In the genomic region with DNA sequence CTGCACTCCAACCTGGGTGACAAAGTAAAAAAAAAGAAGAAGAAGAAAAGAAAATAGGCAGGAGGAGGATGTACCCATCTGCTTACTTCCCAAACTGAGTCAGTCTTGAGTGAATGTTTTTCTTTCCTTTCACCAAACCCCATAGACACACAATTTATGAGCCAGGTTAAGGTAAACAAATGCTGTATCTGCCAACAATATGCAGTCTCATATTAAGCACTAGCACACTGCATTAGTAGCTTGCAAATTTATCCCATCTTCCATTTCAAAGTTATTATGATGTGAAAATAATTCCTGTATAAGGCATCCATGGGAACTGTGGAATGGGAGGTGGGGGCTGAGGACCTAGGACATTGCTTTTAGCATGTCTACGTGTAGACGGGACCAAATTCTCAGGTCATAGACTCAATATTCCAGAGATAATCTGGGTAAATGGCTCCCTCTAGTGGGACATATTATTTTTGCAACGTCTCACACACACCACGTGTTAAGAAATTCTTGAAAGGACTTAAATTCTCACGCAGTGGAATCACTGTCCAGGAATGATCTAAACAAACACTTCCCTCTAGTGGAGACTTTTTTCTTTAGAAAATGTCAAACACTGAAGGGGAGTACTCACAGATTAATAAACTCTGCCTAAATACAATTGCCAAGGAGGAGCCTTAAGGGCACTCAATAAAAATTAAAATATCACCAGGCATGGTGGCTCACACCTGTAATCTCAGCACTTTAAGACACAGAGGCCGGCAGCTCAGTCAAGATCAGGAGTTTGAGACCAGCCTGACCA, we compare ENCODE assay signal across 8 cellular contexts. TPM values are rescaled to one million over a fixed set of nuclear protein-coding genes. Genes with fewer than 3 reads are reported as not detected.
DNase-seq lines count a peak whose midpoint lies in the region; ATAC-seq and TF ChIP-seq lines count a peak whose summit lies in the region.

No MANE protein-coding gene starts in this region.

- no peaks in the 10 kb centered on the region for H3K36me3 Mint-ChIP-seq in CD4-positive, alpha-beta T cell (ENCODE audit: low read depth)
- H3K36me3 Mint-ChIP-seq in chondrocyte (ENCODE audit: low read depth): peaks cover 1% of the 10 kb centered on the region

- H3K4me3 ChIP-seq in SK-N-SH (ENCODE audit: low read depth in 2 of 2, low read length in 1 of 2): no peak overlapping the region
- H3K4me3 ChIP-seq in suprapubic skin: no peak overlapping the region

- H3K4me2 ChIP-seq in SK-N-SH: no peak overlapping the region

- no peaks in the 10 kb centered on the region for H3K9me2 ChIP-seq in SK-N-SH

- TF ChIP-seq RAD21 in SK-N-SH (IDR thresholded peaks at IDR 0.05; ENCODE audit: low read length): peak; percentile 85

- H3K27ac Mint-ChIP-seq in CD4-positive, alpha-beta T cell: no peak overlapping the region
- H3K27ac Mint-ChIP-seq in chondrocyte (ENCODE audit: unreplicated experiment): no peak overlapping the region

- intact Hi-C loops in CD4-positive, alpha-beta T cell (cut with DNase I, micrococcal nuclease): loop anchor here (1.0 to 5.0 kb wide), 2 partner anchors 430 to 917 kb away; no protein-coding TSS in a partner anchor

- H2AFZ ChIP-seq in SK-N-SH (ENCODE audit: low read depth): no peak overlapping the region

- CTCF ChIA-PET in CD4-positive, alpha-beta T cell (lab: Charles Lee): interaction anchor here (0.7 kb wide), 1 partner anchor 895 kb away, joined by 3 read pairs; no protein-coding TSS in a partner anchor
- CTCF ChIA-PET in SK-N-SH (lab: Yijun Ruan, JAX): interaction anchor here (0.6 to 11.3 kb wide), 16 partner anchors 8 to 637 kb away, joined by 3 to 85 read pairs (median 3); no protein-coding TSS in a partner anchor

- peaks cover 6% of the 10 kb centered on the region for H3K4me1 Mint-ChIP-seq in CD4-positive, alpha-beta T cell (ENCODE audit: low read depth)
- peaks cover 9% of the 10 kb centered on the region for H3K4me1 Mint-ChIP-seq in chondrocyte (ENCODE audit: low read depth)

- DNase-seq in CD4-positive, alpha-beta T cell: peak in 6 of 10 experiments; percentile 3 to 27 (median 12)
- DNase-seq in NCI-H1417 treated with DMSO at 0.1 percent for 48 hours (lab: John Stamatoyannopoulos, UW): peak; percentile 28
- DNase-seq in SK-N-SH: peak; percentile 62
- DNase-seq in chondrocyte (ENCODE audit: low spot score): no peak
- DNase-seq in left kidney (ENCODE audit: low read depth, low spot score): peak; percentile 96
- no peak for DNase-seq in suprapubic skin (ENCODE audit: low spot score in 2 of 2)

- TF ChIP-seq EP300 in SK-N-SH (IDR thresholded peaks at IDR 0.05; ENCODE audit: borderline replicate concordance in 1 of 2, low read depth in 1 of 2, low read length in 1 of 2): no peak
- TF ChIP-seq EP300 in suprapubic skin (IDR thresholded peaks at IDR 0.05): no peak

- H3K9me3 Mint-ChIP-seq in CD4-positive, alpha-beta T cell: peaks cover 9% of the 10 kb centered on the region
- peaks cover 23% of the 10 kb centered on the region for H3K9me3 Mint-ChIP-seq in chondrocyte (ENCODE audit: low read depth)

- no peaks in the 10 kb centered on the region for H3K79me2 ChIP-seq in SK-N-SH (ENCODE audit: insufficient read depth)

- no peak overlapping the region for H3K9ac ChIP-seq in SK-N-SH

- H3F3A ChIP-seq in SK-N-SH (replicated peaks; ENCODE audit: insufficient read depth): no peaks in the 10 kb centered on the region

- ATAC-seq in CD4-positive, alpha-beta T cell (ENCODE audit: poor library complexity): peak; percentile 96
- ATAC-seq in GM18520 (IDR thresholded peaks at IDR 0.05; ENCODE audit: unreplicated experiment): peak; percentile 73
- ATAC-seq in HG02970 (IDR thresholded peaks at IDR 0.05; ENCODE audit: low FRiP score, unreplicated experiment): peak; percentile 65

- no peaks in the 10 kb centered on the region for H4K20me1 ChIP-seq in SK-N-SH (ENCODE audit: insufficient read depth)

- TF ChIP-seq POLR2A in suprapubic skin (IDR thresholded peaks at IDR 0.05): no peak

- H3K4me1 ChIP-seq in SK-N-SH (ENCODE audit: control insufficient read depth in 1 of 2, insufficient read depth in 2 of 2, low read depth in 1 of 2, low read length in 1 of 2): no peaks in the 10 kb centered on the region
- peaks cover 5% of the 10 kb centered on the region for H3K4me1 ChIP-seq in suprapubic skin

- WGBS in SK-N-SH (ENCODE audit: low lambda C conversion rate): 0% methylated on average over 6 of the region's 6 CpGs
- 6% methylated on average over 6 of the region's 6 CpGs for WGBS in suprapubic skin

- no peak overlapping the region for H3K4me3 Mint-ChIP-seq in CD4-positive, alpha-beta T cell
- H3K4me3 Mint-ChIP-seq in chondrocyte (ENCODE audit: unreplicated experiment): no peak overlapping the region

- H3K36me3 ChIP-seq in SK-N-SH (replicated peaks in 1 of 2; ENCODE audit: control insufficient read depth in 1 of 2, insufficient read depth in 2 of 2, low read length in 1 of 2) (no peaks in the 10 kb centered on the region), suprapubic skin (no peaks in the 10 kb centered on the region)

- peaks cover 22% of the 10 kb centered on the region for H3K9me3 ChIP-seq in CD4-positive, alpha-beta T cell (ENCODE audit: control insufficient read depth, low read length)
- H3K9me3 ChIP-seq in SK-N-SH (no peaks in the 10 kb centered on the region), suprapubic skin (peaks cover 6% of the 10 kb centered on the region)

- H3K27ac ChIP-seq in CD4-positive, alpha-beta T cell (ENCODE audit: low read depth, low read length): no peak overlapping the region
- H3K27ac ChIP-seq in SK-N-SH (ENCODE audit: low read depth in 2 of 2, low read length in 1 of 2) (no peak overlapping the region), suprapubic skin (no peak overlapping the region)

- no peaks in the 10 kb centered on the region for H3K27me3 ChIP-seq in CD4-positive, alpha-beta T cell (ENCODE audit: control insufficient read depth, insufficient read depth, low read length)
- peaks cover 24% of the 10 kb centered on the region; the same call in 1 of the 2 replicates for H3K27me3 ChIP-seq in SK-N-SH (ENCODE audit: insufficient read depth)
- peaks cover 2% of the 10 kb centered on the region for H3K27me3 ChIP-seq in suprapubic skin

- POLR2A ChIA-PET in CD4-positive, alpha-beta T cell (lab: Charles Lee): no interaction called here
- POLR2A ChIA-PET in SK-N-SH (lab: Yijun Ruan, JAX): no interaction called here

- H3K27me3 Mint-ChIP-seq in CD4-positive, alpha-beta T cell: peaks cover 48% of the 10 kb centered on the region
- H3K27me3 Mint-ChIP-seq in chondrocyte (ENCODE audit: low read depth): peaks cover 26% of the 10 kb centered on the region

- TF ChIP-seq CTCF in CD4-positive, alpha-beta T cell (IDR thresholded peaks at IDR 0.05): peak; percentile 87
- TF ChIP-seq CTCF in SK-N-SH (IDR thresholded peaks at IDR 0.05): peak; percentile 91
- peak; percentile 97 for TF ChIP-seq CTCF in chondrocyte (IDR thresholded peaks at IDR 0.05)
- TF ChIP-seq CTCF in suprapubic skin (IDR thresholded peaks at IDR 0.05): peak; percentile 67 to 75

TF ChIP-seq in SK-N-SH, 30 proteins besides CTCF, POLR2A, EP300 and RAD21:
- TF ChIP-seq, protein P1, sequence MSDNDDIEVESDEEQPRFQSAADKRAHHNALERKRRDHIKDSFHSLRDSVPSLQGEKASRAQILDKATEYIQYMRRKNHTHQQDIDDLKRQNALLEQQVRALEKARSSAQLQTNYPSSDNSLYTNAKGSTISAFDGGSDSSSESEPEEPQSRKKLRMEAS (IDR thresholded peaks at IDR 0.05; ENCODE audit: low read depth): peak; percentile 88
- TF ChIP-seq MXI1 (IDR thresholded peaks at IDR 0.05; ENCODE audit: low read depth, low read length) (peak; percentile 88), FOSL2 (IDR thresholded peaks at IDR 0.05; ENCODE audit: borderline replicate concordance, low read depth) (peak; percentile 26; the same call in 1 of the 2 replicates), RCOR1 (IDR thresholded peaks at IDR 0.05; ENCODE audit: low read length) (0 out of 2 replicates have a peak, but pooled peaks have one; percentile 14), SMC3 (IDR thresholded peaks at IDR 0.05; ENCODE audit: low read depth, low read length) (peak; percentile 53), USF1 (IDR thresholded peaks at IDR 0.05; ENCODE audit: borderline replicate concordance, low read depth) (peak; percentile 67; the same call in 1 of the 2 replicates), TEAD4 (IDR thresholded peaks at IDR 0.05; ENCODE audit: borderline replicate concordance, insufficient read depth) (peak; percentile 77; the same call in 1 of the 2 replicates), TCF12 (IDR thresholded peaks at IDR 0.05) (peak; percentile 28; the same call in 1 of the 2 replicates), GATA2 (CRISPR knock-in tag; IDR thresholded peaks at IDR 0.05) (no peak), EZH2phosphoT487 (IDR thresholded peaks at IDR 0.05; ENCODE audit: borderline replicate concordance, low read depth) (no peak), TAF1 (IDR thresholded peaks at IDR 0.05; ENCODE audit: borderline replicate concordance, low read depth, low read length) (no peak), JUND (IDR thresholded peaks at IDR 0.05) (0 out of 2 replicates have a peak, but pooled peaks have one; percentile 37)
TF ChIP-seq in SK-N-SH: peak in this region for 9.

RNA-seq across cellular contexts. Expression of gene OR10P1, which starts 17.1 kb away (rescaled TPM):
- not detected for total RNA-seq in CD4-positive, alpha-beta T cell
- polyA plus RNA-seq in SK-N-SH (2012; rRNA removed): not detected in 2 replicates
- not detected in 2 replicates for polyA plus RNA-seq in SK-N-SH (2012; cell fraction: cytosol; rRNA removed)
- not detected in 2 replicates for polyA plus RNA-seq in SK-N-SH (2012; cell fraction: nucleus; rRNA removed)
- not detected in 3 replicates for total RNA-seq in chondrocyte
- total RNA-seq in suprapubic skin: not detected

RNA-seq across cellular contexts. Expression of gene OR2AP1, which starts 47.3 kb away (rescaled TPM):
- total RNA-seq in CD4-positive, alpha-beta T cell: under 1 TPM in 1 of 2 experiments, not detected in 1; 0.22 TPM
- not detected in 2 replicates for polyA plus RNA-seq in SK-N-SH (2012; rRNA removed)
- not detected in 2 replicates for polyA plus RNA-seq in SK-N-SH (2012; cell fraction: cytosol; rRNA removed)
- polyA plus RNA-seq in SK-N-SH (2012; cell fraction: nucleus; rRNA removed): not detected in 2 replicates
- not detected in 3 replicates for total RNA-seq in chondrocyte
- total RNA-seq in suprapubic skin: not detected

Comparison
In these comparisons a context has a peak if more than half of its experiments do, and no peak if none do; other contexts are left out.
1. DNase-seq: peak in CD4-positive, alpha-beta T cell (6 of 10), NCI-H1417 treated with DMSO at 0.1 percent for 48 hours (single experiment), SK-N-SH (single experiment) and left kidney (single experiment); none in chondrocyte (single experiment) and suprapubic skin (0 of 2).
2. Peak in every context shown above with its lines, with median percentiles within 50 percentile points of each other: ATAC-seq and CTCF ChIP-seq.